Comparison of ENCODE assay signal across 24 cellular contexts in the genomic region with DNA sequence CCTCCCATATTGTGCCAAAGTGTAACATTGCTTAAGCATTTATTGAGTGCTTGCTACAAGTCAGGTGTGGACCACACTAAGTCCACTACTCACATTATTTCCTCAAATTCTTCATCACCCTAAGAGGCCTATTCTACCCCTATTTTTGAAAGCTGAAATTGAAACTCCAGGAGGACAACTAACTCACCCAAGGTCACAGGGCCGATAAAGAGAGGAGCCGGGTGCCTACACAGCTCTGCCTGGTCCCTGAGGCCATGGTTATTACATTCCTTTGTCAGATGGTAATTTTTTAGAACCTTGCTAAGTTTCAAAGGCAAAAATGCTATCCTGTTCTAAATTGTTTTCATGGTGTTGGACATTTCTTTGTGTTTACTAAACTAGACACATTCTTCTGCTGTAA. TPM values are rescaled to one million over a fixed set of nuclear protein-coding genes. Genes with fewer than 3 reads are reported as not detected.
DNase-seq lines count a peak whose midpoint lies in the region; ATAC-seq and TF ChIP-seq lines count a peak whose summit lies in the region.
"Had no signal": no experiment of that assay in that cellular context is flagged by ENCODE, and none has a peak within 500 bp of the region (broad histone marks: within the 10 kb centered on the region; RNA-seq: fewer than 3 reads in every experiment).

No MANE protein-coding gene starts in this region.

- H3K36me3 ChIP-seq in endodermal cell (ENCODE audit: control insufficient read depth, insufficient read depth, low read length) (no peaks in the 10 kb centered on the region), thyroid gland (no peaks in the 10 kb centered on the region)
- H3K36me3 ChIP-seq: BE2C, BLaER1 had no signal

- H3K27me3 Mint-ChIP-seq in endodermal cell (ENCODE audit: insufficient read depth): peaks cover 2% of the 10 kb centered on the region

- no peak overlapping the region for H3K4me3 ChIP-seq in endodermal cell (ENCODE audit: low read length)
- H3K4me3 ChIP-seq in thyroid gland (replicated peaks in 1 of 3): no peak overlapping the region
- H3K4me3 ChIP-seq: BLaER1, GM12878 had no signal

- no peaks in the 10 kb centered on the region for H3K36me3 Mint-ChIP-seq in endodermal cell (ENCODE audit: low read depth)
- H3K36me3 Mint-ChIP-seq: CD14-positive monocyte; CD4-positive, alpha-beta memory T cell; CD4-positive, CD25-positive, alpha-beta regulatory T cell; CD8-positive, alpha-beta memory T cell had no signal

- intact Hi-C loops in thyroid gland (cut with DNase I) (no loop called here), left cardiac atrium (cut with DNase I) (no loop called here)

- H3K9me3 Mint-ChIP-seq in endodermal cell: no peaks in the 10 kb centered on the region
- H3K9me3 Mint-ChIP-seq: CD4-positive, alpha-beta memory T cell; CD4-positive, CD25-positive, alpha-beta regulatory T cell; CD8-positive, alpha-beta memory T cell had no signal

- no peak overlapping the region for H3K9ac ChIP-seq in endodermal cell (ENCODE audit: extremely low read depth, low read length, poor library complexity, severe bottlenecking)
- H3K9ac ChIP-seq: BLaER1 had no signal

- H3K4me3 Mint-ChIP-seq in endodermal cell: no peak overlapping the region
- H3K4me3 Mint-ChIP-seq: CD14-positive monocyte; CD4-positive, alpha-beta memory T cell; CD4-positive, CD25-positive, alpha-beta regulatory T cell; CD8-positive, alpha-beta memory T cell had no signal

- peaks cover 9% of the 10 kb centered on the region for H3K4me1 Mint-ChIP-seq in endodermal cell
- H3K4me1 Mint-ChIP-seq: CD8-positive, alpha-beta memory T cell had no signal

- TF ChIP-seq CTCF in endodermal cell (conservative IDR thresholded peaks at IDR 0.05): no peak
- no peak for TF ChIP-seq CTCF in thyroid gland (IDR thresholded peaks at IDR 0.05)

- peak; percentile 20 for DNase-seq in endodermal cell
- no peak for DNase-seq in thyroid gland
- DNase-seq in left cardiac atrium: no peak
- DNase-seq in RKO (ENCODE audit: low spot score): no peak
- DNase-seq in NCI-H1436 treated with DMSO at 0.1 percent for 48 hours (lab: John Stamatoyannopoulos, UW): no peak
- DNase-seq: 8988T; ACHN; BE2C; C1 segment of cervical spinal cord; CD4-positive, alpha-beta memory T cell; CD4-positive, CD25-positive, alpha-beta regulatory T cell; CD8-positive, alpha-beta memory T cell; COR-L47; DMS 273 treated with DMSO at 0.1 percent for 48 hours; DMS153; DMS79; DND-41; EL; GDM1 had no signal

- ATAC-seq in left cardiac atrium: no peak
- ATAC-seq: GM12878 had no signal

- WGBS in endodermal cell (ENCODE audit: insufficient coverage in 1 of 2, insufficient read length in 1 of 2), 2 experiments: 70 to 88% methylated on average over 2 of the region's 2 CpGs
- 50 to 70% methylated on average over 2 of the region's 2 CpGs for WGBS in thyroid gland, 2 donors

- peaks cover 2% of the 10 kb centered on the region for H3K4me1 ChIP-seq in endodermal cell (ENCODE audit: control insufficient read depth, insufficient read depth, low read length)
- H3K4me1 ChIP-seq in thyroid gland: peaks cover 37 to 50% of the 10 kb centered on the region in 2 donors
- H3K4me1 ChIP-seq: BE2C had no signal

- H3K27me3 ChIP-seq in endodermal cell (ENCODE audit: control insufficient read depth, insufficient read depth, low read length, poor library complexity, severe bottlenecking): no peaks in the 10 kb centered on the region
- no peaks in the 10 kb centered on the region for H3K27me3 ChIP-seq in thyroid gland
- H3K27me3 ChIP-seq: BE2C, BLaER1 had no signal

- H3K27ac Mint-ChIP-seq in endodermal cell: no peak overlapping the region
- H3K27ac Mint-ChIP-seq: CD14-positive monocyte; CD4-positive, alpha-beta memory T cell; CD4-positive, CD25-positive, alpha-beta regulatory T cell; CD8-positive, alpha-beta memory T cell had no signal

- no peak for TF ChIP-seq POLR2A in thyroid gland (IDR thresholded peaks at IDR 0.05)

- no peaks in the 10 kb centered on the region for H3K9me3 ChIP-seq in endodermal cell (ENCODE audit: control insufficient read depth, low read length)
- H3K9me3 ChIP-seq in thyroid gland: no peaks in the 10 kb centered on the region
- H3K9me3 ChIP-seq: BE2C, BLaER1 had no signal

- H3K27ac ChIP-seq in endodermal cell (ENCODE audit: low read depth, low read length): no peak overlapping the region
- peak overlapping the region in 2 of 3 donors; percentile 18 to 88 for H3K27ac ChIP-seq in thyroid gland
- H3K27ac ChIP-seq: BLaER1 had no signal

RNA-seq across cellular contexts. Expression of a gene that starts 24.2 kb away (rescaled TPM):
- total RNA-seq in endodermal cell: under 1 TPM; 0.38 to 0.53 TPM
- polyA plus RNA-seq in endodermal cell (2013, experiment 1 of 2): 14.6 TPM
- polyA plus RNA-seq in endodermal cell (2013, experiment 2 of 2): 13.5 TPM
- total RNA-seq in thyroid gland: 1 to 10 TPM; 1.1 to 2.0 (median 1.5) TPM
- under 1 TPM; 0.31 to 0.53 TPM for total RNA-seq in left cardiac atrium
- total RNA-seq: A673; CD4-positive, alpha-beta memory T cell; CD4-positive, CD25-positive, alpha-beta regulatory T cell; CD8-positive, alpha-beta memory T cell; GM12878 had no signal
- polyA plus RNA-seq: CD14-positive monocyte; CD4-positive, alpha-beta memory T cell; CD8-positive, alpha-beta memory T cell; GM12878 had no signal

RNA-seq across cellular contexts. Expression of a gene that starts 41.0 kb away (rescaled TPM):
- total RNA-seq in endodermal cell (10 to 100 TPM; 13.5 to 16.7 TPM), thyroid gland (1 to 10 TPM in 3 of 4 donors, under 1 TPM in 1; 0.67 to 7.3 (median 6.0) TPM), left cardiac atrium (not detected)
- polyA plus RNA-seq in endodermal cell (2013, experiment 1 of 2): 20.5 TPM
- polyA plus RNA-seq in endodermal cell (2013, experiment 2 of 2): 20.2 TPM
- total RNA-seq: CD4-positive, CD25-positive, alpha-beta regulatory T cell; GM12878 had no signal
- polyA plus RNA-seq: AG04450; CD14-positive monocyte; CD4-positive, alpha-beta memory T cell; CD4-positive, CD25-positive, alpha-beta regulatory T cell; CD8-positive, alpha-beta memory T cell had no signal

RNA-seq across cellular contexts. Expression of a gene that starts 59.3 kb away (rescaled TPM):
- total RNA-seq in endodermal cell (10 to 100 TPM; 13.4 to 19.1 TPM), thyroid gland (10 to 100 TPM; 16.8 to 41.0 (median 26.8) TPM), left cardiac atrium (1 to 10 TPM; 1.2 to 1.4 TPM)
- 21.8 TPM for polyA plus RNA-seq in endodermal cell (2013, experiment 1 of 2)
- polyA plus RNA-seq in endodermal cell (2013, experiment 2 of 2): 21.0 TPM

Comparison
In these comparisons a context has a peak if more than half of its experiments do, and no peak if none do; other contexts are left out.
1. RNA of a gene that starts 59.3 kb away (total RNA-seq): 16.8 to 41.0 TPM in thyroid gland and 13.4 to 19.1 TPM in endodermal cell; 1.2 to 1.4 TPM in left cardiac atrium; every median in the first group is over 4 times any median in the second.